Comparison of ENCODE assay signal across 26 cellular contexts in genomic region chr6:48915591-48915990, GRCh38.
"Had no signal": no experiment of that assay in that cellular context is flagged by ENCODE, and none has a peak within 500 bp of the region (broad histone marks: within the 10 kb centered on the region; RNA-seq: fewer than 3 reads in every experiment).

No MANE protein-coding gene starts in this region.

- H3K4me3 Mint-ChIP-seq: activated B cell treated with CpG ODN at 0.5 μM for 24 hours; activated CD4-positive, alpha-beta T cell treated with anti-CD3 and anti-CD28 coated beads, Interleukin-2, amount 10 ng/mL, durations not matched to agents 24 days and 14 days; activated CD8-positive, alpha-beta memory T cell treated with anti-CD3 and anti-CD28 coated beads, Interleukin-2, amount 10 ng/mL, durations not matched to agents 7 days and 5 days; activated naive CD4-positive, alpha-beta T cell treated with anti-CD3 and anti-CD28 coated beads, Interleukin-2, amount 50 U/mL, for 24 hours; activated T-cell treated with anti-CD3 and anti-CD28 coated beads, Interleukin-2, amount 50 U/mL, for 24 hours; activated T-helper 1 cell treated with anti-CD3 and anti-CD28 coated beads, Interleukin-12 subunit alpha, Interleukin-12 subunit beta, Interleukin-2, Interleukin-4 antibody, amounts not matched to agents 30 ng/mL and 10 ng/mL and 1 ng/mL, durations not matched to agents 14 hours and 24 hours and 36 hours; central memory CD8-positive, alpha-beta T cell; T-helper 17 cell had no signal

- H3K4me3 ChIP-seq: breast epithelium had no signal

- H3K36me3 Mint-ChIP-seq: activated CD8-positive, alpha-beta memory T cell treated with anti-CD3 and anti-CD28 coated beads, Interleukin-2, amount 10 ng/mL, durations not matched to agents 7 days and 5 days; activated naive CD4-positive, alpha-beta T cell treated with anti-CD3 and anti-CD28 coated beads, Interleukin-2, amount 50 U/mL, for 24 hours had no signal

- ATAC-seq: activated CD8-positive, alpha-beta memory T cell treated with anti-CD3 and anti-CD28 coated beads, Interleukin-2, amount 10 ng/mL, durations not matched to agents 7 days and 5 days; T-helper 17 cell had no signal

- H3K27ac ChIP-seq: breast epithelium had no signal

- H3K27ac Mint-ChIP-seq: activated B cell treated with CpG ODN at 0.5 μM for 24 hours; activated CD4-positive, alpha-beta T cell treated with anti-CD3 and anti-CD28 coated beads, Interleukin-2, amount 10 ng/mL, durations not matched to agents 24 days and 14 days; activated CD8-positive, alpha-beta memory T cell treated with anti-CD3 and anti-CD28 coated beads, Interleukin-2, amount 10 ng/mL, durations not matched to agents 7 days and 5 days; activated naive CD4-positive, alpha-beta T cell treated with anti-CD3 and anti-CD28 coated beads, Interleukin-2, amount 50 U/mL, for 24 hours; activated T-cell treated with anti-CD3 and anti-CD28 coated beads, Interleukin-2, amount 50 U/mL, for 24 hours; activated T-helper 1 cell treated with anti-CD3 and anti-CD28 coated beads, Interleukin-12 subunit alpha, Interleukin-12 subunit beta, Interleukin-2, Interleukin-4 antibody, amounts not matched to agents 30 ng/mL and 10 ng/mL and 1 ng/mL, durations not matched to agents 14 hours and 24 hours and 36 hours; T-helper 17 cell had no signal

- H3K4me1 Mint-ChIP-seq: activated B cell treated with CpG ODN at 0.5 μM for 24 hours; activated CD4-positive, alpha-beta T cell treated with anti-CD3 and anti-CD28 coated beads, Interleukin-2, amount 10 ng/mL, durations not matched to agents 24 days and 14 days; activated CD8-positive, alpha-beta memory T cell treated with anti-CD3 and anti-CD28 coated beads, Interleukin-2, amount 10 ng/mL, durations not matched to agents 7 days and 5 days; activated naive CD4-positive, alpha-beta T cell treated with anti-CD3 and anti-CD28 coated beads, Interleukin-2, amount 50 U/mL, for 24 hours; central memory CD8-positive, alpha-beta T cell; T-helper 17 cell had no signal

- H3K27me3 Mint-ChIP-seq: activated B cell treated with CpG ODN at 0.5 μM for 24 hours; activated CD4-positive, alpha-beta T cell treated with anti-CD3 and anti-CD28 coated beads, Interleukin-2, amount 10 ng/mL, durations not matched to agents 24 days and 14 days; activated CD8-positive, alpha-beta memory T cell treated with anti-CD3 and anti-CD28 coated beads, Interleukin-2, amount 10 ng/mL, durations not matched to agents 7 days and 5 days; activated naive CD4-positive, alpha-beta T cell treated with anti-CD3 and anti-CD28 coated beads, Interleukin-2, amount 50 U/mL, for 24 hours; activated T-cell treated with anti-CD3 and anti-CD28 coated beads, Interleukin-2, amount 50 U/mL, for 24 hours; central memory CD8-positive, alpha-beta T cell; T-helper 17 cell had no signal

- H3K9me3 Mint-ChIP-seq: activated CD4-positive, alpha-beta T cell treated with anti-CD3 and anti-CD28 coated beads, Interleukin-2, amount 10 ng/mL, durations not matched to agents 24 days and 14 days; activated T-helper 1 cell treated with anti-CD3 and anti-CD28 coated beads, Interleukin-12 subunit alpha, Interleukin-12 subunit beta, Interleukin-2, Interleukin-4 antibody, amounts not matched to agents 30 ng/mL and 10 ng/mL and 1 ng/mL, durations not matched to agents 14 hours and 24 hours and 36 hours had no signal

- DNase-seq: activated B cell treated with CpG ODN at 0.5 μM for 24 hours; activated CD4-positive, alpha-beta T cell treated with anti-CD3 and anti-CD28 coated beads for 1 hour; activated CD4-positive, alpha-beta T cell treated with anti-CD3 and anti-CD28 coated beads, Interleukin-2, amount 10 ng/mL, durations not matched to agents 24 days and 14 days; activated CD4-positive, alpha-beta T cell treated with anti-CD3 and anti-CD28 coated beads, Interleukin-2, amount 50 U/mL, for 48 hours; activated CD8-positive, alpha-beta memory T cell treated with anti-CD3 and anti-CD28 coated beads, Interleukin-2, amount 10 ng/mL, durations not matched to agents 7 days and 5 days; activated effector memory CD4-positive, alpha-beta T cell treated with Interleukin-2 at 50 U/mL for 16 hours; activated naive CD4-positive, alpha-beta T cell; activated T-cell treated with anti-CD3 and anti-CD28 coated beads, Interleukin-2, amount 50 U/mL, for 24 hours; aorta; Karpas-422; MM.1S; NCI-H1105; NCI-H1436; NCI-H1694 treated with DMSO at 0.1 percent for 48 hours; NCI-H2029 treated with DMSO at 0.1 percent for 48 hours; NCI-H345; NCI-H510A; NCI-H526 treated with DMSO at 0.1 percent for 48 hours; NK-92 treated with Interleukin-12 subunit alpha and Interleukin-12 subunit beta, amount 100 ng/mL, for 24 hours; SHP77 treated with DMSO at 0.1 percent for 48 hours; T-helper 17 cell; T-helper 9 cell had no signal
